Comparison of ENCODE assay signal across 15 cellular contexts in the genomic region with DNA sequence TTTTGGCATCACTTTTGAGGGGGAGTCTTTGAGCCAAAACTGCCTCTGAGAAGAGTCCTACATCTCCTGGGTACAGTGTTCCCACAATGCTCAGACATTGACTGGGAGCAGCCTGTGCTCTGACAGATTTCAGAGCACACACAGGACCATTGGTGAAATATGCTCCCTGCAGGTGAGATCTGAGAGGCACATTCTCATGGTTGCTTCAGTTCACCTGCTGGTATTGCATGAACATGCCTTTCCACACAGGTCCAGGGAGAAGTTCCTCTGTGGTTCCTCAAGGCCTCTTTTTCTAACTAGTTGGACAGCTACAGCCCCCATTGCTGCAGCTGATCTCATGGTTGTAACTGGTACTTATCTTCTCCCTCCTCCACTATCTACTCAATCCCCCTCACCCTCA. TPM values are rescaled to one million over a fixed set of nuclear protein-coding genes. Genes with fewer than 3 reads are reported as not detected.
DNase-seq lines count a peak whose midpoint lies in the region; ATAC-seq and TF ChIP-seq lines count a peak whose summit lies in the region.
"Had no signal": no experiment of that assay in that cellular context is flagged by ENCODE, and none has a peak within 500 bp of the region (broad histone marks: within the 10 kb centered on the region; RNA-seq: fewer than 3 reads in every experiment).

No MANE protein-coding gene starts in this region.

- H3K36me3 ChIP-seq in mucosa of descending colon (ENCODE audit: low read depth) (no peaks in the 10 kb centered on the region), SK-N-SH (replicated peaks in 1 of 2; ENCODE audit: control insufficient read depth in 1 of 2, insufficient read depth in 2 of 2, low read length in 1 of 2) (no peaks in the 10 kb centered on the region)
- H3K36me3 ChIP-seq: BLaER1 treated with 17β-estradiol and CSF1 and Interleukin-3, amounts not matched to agents 10 nM and 100 nM had no signal

- H3K4me1 ChIP-seq in mucosa of descending colon (ENCODE audit: low read depth), result no peaks in the 10 kb centered on the region
- H3K4me1 ChIP-seq in SK-N-SH (ENCODE audit: control insufficient read depth in 1 of 2, insufficient read depth in 2 of 2, low read depth in 1 of 2, low read length in 1 of 2), result no peaks in the 10 kb centered on the region

- no peak overlapping the region for H2AFZ ChIP-seq in SK-N-SH (ENCODE audit: low read depth)

- intact Hi-C loops in mucosa of descending colon (cut with DNase I, micrococcal nuclease), result loop anchor here in 1 of 2 donors (10.0 kb wide), 1 partner anchor 75 kb away; the partner anchor contains the start of gene PIK3CB

- CTCF ChIA-PET in SK-N-SH (lab: Yijun Ruan, JAX), result interaction anchor here (0.7 to 3.2 kb wide), 4 partner anchors 12 to 315 kb away, joined by 3 to 21 read pairs (median 4); no protein-coding TSS in a partner anchor

- no peak overlapping the region for H3K9ac ChIP-seq in SK-N-SH
- H3K9ac ChIP-seq: BLaER1 treated with 17β-estradiol and CSF1 and Interleukin-3, amounts not matched to agents 10 nM and 100 nM had no signal

- H3K27ac ChIP-seq in SK-N-SH (ENCODE audit: low read depth in 2 of 2, low read length in 1 of 2), result no peak overlapping the region
- H3K27ac ChIP-seq: BLaER1 treated with 17β-estradiol and CSF1 and Interleukin-3, amounts not matched to agents 10 nM and 100 nM had no signal

- H3F3A ChIP-seq in SK-N-SH (replicated peaks; ENCODE audit: insufficient read depth), result no peaks in the 10 kb centered on the region

- peak; percentile 18 for DNase-seq in HuH-7 (ENCODE audit: low spot score)
- no peak for DNase-seq in mucosa of descending colon
- no peak for DNase-seq in NCI-H2171 (lab: John Stamatoyannopoulos, UW)
- no peak for DNase-seq in SK-N-SH
- no peak for DNase-seq in NCI-H524 (lab: John Stamatoyannopoulos, UW)
- DNase-seq in stimulated activated CD4-positive, alpha-beta T cell treated with anti-CD3 and anti-CD28 coated beads, Interleukin-4, amount 100 ng/mL, for 24 hours, result no peak
- DNase-seq: ACHN; CD4-positive, alpha-beta T cell; DMS79 treated with DMSO at 0.1 percent for 48 hours; EL; HCEC 1CT; IMR-90; KG1 had no signal

- H4K20me1 ChIP-seq in SK-N-SH (ENCODE audit: insufficient read depth), result no peaks in the 10 kb centered on the region
- H4K20me1 ChIP-seq: BLaER1 treated with 17β-estradiol and CSF1 and Interleukin-3, amounts not matched to agents 10 nM and 100 nM had no signal

- no peak for TF ChIP-seq CTCF in mucosa of descending colon (IDR thresholded peaks at IDR 0.05)
- no peak for TF ChIP-seq CTCF in SK-N-SH (IDR thresholded peaks at IDR 0.05)

- POLR2A ChIA-PET in SK-N-SH (lab: Yijun Ruan, JAX), result no interaction called here

- no peak overlapping the region for H3K4me3 ChIP-seq in mucosa of descending colon
- H3K4me3 ChIP-seq in SK-N-SH (ENCODE audit: low read depth in 2 of 2, low read length in 1 of 2), result no peak overlapping the region
- H3K4me3 ChIP-seq: BLaER1 treated with 17β-estradiol and CSF1 and Interleukin-3, amounts not matched to agents 10 nM and 100 nM had no signal

- H3K4me2 ChIP-seq in SK-N-SH, result no peak overlapping the region
- H3K4me2 ChIP-seq: BLaER1 treated with 17β-estradiol and CSF1 and Interleukin-3, amounts not matched to agents 10 nM and 100 nM had no signal

- no peaks in the 10 kb centered on the region for H3K9me2 ChIP-seq in SK-N-SH

- H3K27me3 ChIP-seq in SK-N-SH (ENCODE audit: insufficient read depth), result no peaks in the 10 kb centered on the region
- H3K27me3 ChIP-seq: BLaER1 treated with 17β-estradiol and CSF1 and Interleukin-3, amounts not matched to agents 10 nM and 100 nM had no signal

- TF ChIP-seq EP300 in SK-N-SH (IDR thresholded peaks at IDR 0.05; ENCODE audit: borderline replicate concordance in 1 of 2, low read depth in 1 of 2, low read length in 1 of 2), result no peak

- ATAC-seq in esophagus mucosa (peak; percentile 42), mucosa of descending colon (peak; percentile 56)

- H3K9me3 ChIP-seq in mucosa of descending colon, result no peaks in the 10 kb centered on the region
- H3K9me3 ChIP-seq in SK-N-SH, result no peaks in the 10 kb centered on the region
- H3K9me3 ChIP-seq: BLaER1 treated with 17β-estradiol and CSF1 and Interleukin-3, amounts not matched to agents 10 nM and 100 nM had no signal

- H3K79me2 ChIP-seq in SK-N-SH (ENCODE audit: insufficient read depth), result no peaks in the 10 kb centered on the region

- no peak for TF ChIP-seq RAD21 in SK-N-SH (IDR thresholded peaks at IDR 0.05; ENCODE audit: low read length)

TF ChIP-seq in SK-N-SH, 30 proteins besides CTCF, POLR2A, EP300 and RAD21:
- no peak for TF ChIP-seq NFIC (IDR thresholded peaks at IDR 0.05; ENCODE audit: borderline replicate concordance)
- no peak for TF ChIP-seq CHD2 (IDR thresholded peaks at IDR 0.05; ENCODE audit: low read length, partially characterized antibody)
- no peak for TF ChIP-seq PBX3 (IDR thresholded peaks at IDR 0.05)
- no peak for TF ChIP-seq RCOR1 (IDR thresholded peaks at IDR 0.05; ENCODE audit: low read length)
- TF ChIP-seq YY1 (IDR thresholded peaks at IDR 0.05; ENCODE audit: low read depth), result no peak
- no peak for TF ChIP-seq NRF1 (IDR thresholded peaks at IDR 0.05; ENCODE audit: low read depth, low read length)
- TF ChIP-seq ELF1 (IDR thresholded peaks at IDR 0.05), result no peak
- TF ChIP-seq REST (IDR thresholded peaks at IDR 0.05; ENCODE audit: low read depth, low read length), result no peak
- TF ChIP-seq TEAD4 (IDR thresholded peaks at IDR 0.05; ENCODE audit: borderline replicate concordance, insufficient read depth), result no peak
- no peak for TF ChIP-seq GABPA (IDR thresholded peaks at IDR 0.05; ENCODE audit: low read depth)
- no peak for TF ChIP-seq FOSL2 (IDR thresholded peaks at IDR 0.05; ENCODE audit: borderline replicate concordance, low read depth)
- no peak for TF ChIP-seq MEF2A (IDR thresholded peaks at IDR 0.05; ENCODE audit: borderline replicate concordance, low read depth)

RNA-seq across cellular contexts. Expression of gene FOXL2, which starts 37.0 kb away (rescaled TPM):
- total RNA-seq in esophagus mucosa (not detected), mucosa of descending colon (under 1 TPM in 1 of 3 donors, not detected in 2; 0.09 TPM)
- polyA plus RNA-seq in SK-N-SH (2012; rRNA removed), result not detected in 2 replicates
- not detected in 2 replicates for polyA plus RNA-seq in SK-N-SH (2012; cell fraction: cytosol; rRNA removed)
- 0.02 TPM in 1 of 2 replicates, not detected in the other for polyA plus RNA-seq in SK-N-SH (2012; cell fraction: nucleus; rRNA removed)
- total RNA-seq: CD4-positive, alpha-beta T cell; IMR-90 had no signal

RNA-seq across cellular contexts. Expression of gene FOXL2NB, which starts 37.1 kb away (rescaled TPM):
- total RNA-seq in esophagus mucosa (not detected), mucosa of descending colon (under 1 TPM in 1 of 3 donors, not detected in 2; 0.17 TPM)
- polyA plus RNA-seq in SK-N-SH (2012; rRNA removed), result not detected in 2 replicates
- polyA plus RNA-seq in SK-N-SH (2012; cell fraction: cytosol; rRNA removed), result 0.01 TPM in 1 of 2 replicates, not detected in the other
- polyA plus RNA-seq in SK-N-SH (2012; cell fraction: nucleus; rRNA removed), result 0.04 TPM in 1 of 2 replicates, not detected in the other
- total RNA-seq: CD4-positive, alpha-beta T cell had no signal
